Comparison of ENCODE assay signal across 8 cellular contexts in the genomic region with DNA sequence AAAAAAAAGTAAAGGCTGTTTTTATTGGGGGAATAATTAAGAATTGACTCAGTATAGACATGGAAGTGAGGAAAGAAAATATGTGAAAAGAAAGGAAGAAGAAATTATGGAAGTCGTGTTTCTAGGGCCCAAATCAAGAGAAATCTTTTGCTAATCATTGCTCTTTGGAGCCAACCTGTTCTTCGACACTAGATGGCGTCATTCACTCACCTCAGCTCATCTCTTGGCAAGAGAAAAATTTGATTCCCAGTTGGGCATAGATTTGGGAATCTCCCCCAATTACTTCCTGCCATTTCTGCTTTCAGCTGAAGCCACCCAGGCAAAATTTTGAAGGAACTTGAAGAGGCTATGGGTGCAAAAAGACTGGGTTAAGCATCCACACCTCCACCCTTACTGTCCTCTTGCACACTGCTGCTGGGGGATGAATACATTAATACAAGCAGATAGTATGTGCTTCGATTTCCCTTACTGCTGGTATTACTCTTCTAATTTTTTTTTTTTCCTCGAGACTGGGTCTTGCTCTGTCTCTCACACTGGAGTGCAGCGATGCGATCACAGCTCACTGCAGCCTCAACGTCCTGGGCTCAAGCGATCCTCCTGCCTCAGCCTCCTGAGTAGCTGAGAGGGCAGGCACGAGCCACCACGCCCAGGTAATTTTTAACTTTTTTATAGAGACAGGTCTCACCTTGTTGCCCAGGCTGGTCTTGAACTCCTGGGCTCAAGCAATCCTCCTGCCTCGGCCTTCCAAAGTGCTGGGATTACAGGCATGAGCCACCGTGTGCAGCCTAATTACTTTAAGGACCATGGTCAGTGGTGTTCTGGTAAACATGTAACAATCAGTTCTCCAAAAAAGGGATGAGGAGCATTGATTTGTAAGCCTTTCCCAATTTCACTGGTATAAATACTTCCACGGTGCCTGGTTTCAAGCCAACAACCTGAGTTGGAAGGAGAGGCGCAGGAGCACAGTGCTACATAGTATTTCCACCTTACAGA. TPM values are rescaled to one million over a fixed set of nuclear protein-coding genes. Genes with fewer than 3 reads are reported as not detected.
DNase-seq lines count a peak whose midpoint lies in the region; ATAC-seq, FAIRE-seq and TF ChIP-seq lines count a peak whose summit lies in the region.

No MANE protein-coding gene starts in this region.

- TF ChIP-seq EP300 in H1 (IDR thresholded peaks at IDR 0.05; ENCODE audit: borderline replicate concordance in 1 of 2, low read depth in 2 of 2, low read length in 2 of 2) = no peak

- WGBS in H1 (ENCODE audit: extremely low coverage in 1 of 2, insufficient coverage in 1 of 2, insufficient read length in 1 of 2, insufficient replicate concordance in 2 of 2, low coverage in 1 of 2, low lambda C conversion rate in 2 of 2, missing lambda C conversion rate in 1 of 2), 2 experiments = 73% methylated on average over 13 of the region's 15 CpGs; no CpG with 5 or more reads in 1 of the 2 experiments

- H4K8ac ChIP-seq in H1 (ENCODE audit: extremely low read depth, insufficient read depth, low read length) = peak overlapping the region; percentile 16; the same call in 1 of the 2 replicates

- no peaks in the 10 kb centered on the region for H3K79me2 ChIP-seq in H1 (ENCODE audit: control insufficient read depth in 1 of 2, insufficient read depth in 2 of 2, low read length in 2 of 2)

- TF ChIP-seq POLR2A in Peyer's patch (IDR thresholded peaks at IDR 0.05) (no peak), H1 (IDR thresholded peaks at IDR 0.05; ENCODE audit: control extremely low read depth in 1 of 2, low read depth in 2 of 2, low read length in 2 of 2) (no peak)

- peak; percentile 37 for DNase-seq in NCI-H510A treated with DMSO at 0.1 percent for 48 hours (lab: John Stamatoyannopoulos, UW)
- no peak for DNase-seq in NCI-H510A (lab: John Stamatoyannopoulos, UW)
- no peak for DNase-seq in Peyer's patch
- no peak for DNase-seq in H1 (ENCODE audit: low read depth in 1 of 2, low spot score in 2 of 2)
- DNase-seq in middle frontal gyrus (ENCODE audit: extremely low spot score, low spot score) = peak; percentile 42

- H3K27me3 ChIP-seq in Peyer's patch (no peaks in the 10 kb centered on the region), H1 (replicated peaks in 1 of 4; ENCODE audit: control insufficient read depth in 3 of 4, extremely low read depth in 1 of 4, insufficient read depth in 3 of 4, low read length in 3 of 4) (peaks cover 0 to 1% (median 0%) of the 10 kb centered on the region in 4 experiments; a peak in 1 of 7 replicates)

- no peak overlapping the region for H3K4me2 ChIP-seq in H1 (ENCODE audit: insufficient read depth in 1 of 2, low read depth in 2 of 2, low read length in 2 of 2)

- CTCF ChIA-PET in H1 (lab: Charles Lee; ENCODE audit: partially characterized antibody) = interaction anchor here (0.8 to 4.1 kb wide), 10 partner anchors 9 to 161 kb away, joined by 3 to 28 read pairs (median 4); a partner anchor contains a TSS

- H3K4me3 ChIP-seq in Peyer's patch (no peak overlapping the region), H1 (ENCODE audit: extremely low read depth in 1 of 4, insufficient read depth in 2 of 4, low read depth in 3 of 4, low read length in 4 of 4) (no peak overlapping the region)

- no peak overlapping the region for H3K4ac ChIP-seq in H1 (replicated peaks; ENCODE audit: insufficient read length, low read depth, low read length)

- H2AFZ ChIP-seq in H1 (ENCODE audit: low read length) = no peak overlapping the region

- ATAC-seq in HG03354 (IDR thresholded peaks at IDR 0.05; ENCODE audit: poor library complexity, severe bottlenecking, unreplicated experiment) (peak; percentile 56), GM18861 (IDR thresholded peaks at IDR 0.05; ENCODE audit: unreplicated experiment) (no peak), GM18520 (IDR thresholded peaks at IDR 0.05; ENCODE audit: unreplicated experiment) (no peak)

- H3K23me2 ChIP-seq in H1 (ENCODE audit: low read depth, low read length) = no peaks in the 10 kb centered on the region

- H3K14ac ChIP-seq in H1 (ENCODE audit: insufficient read length) = no peak overlapping the region

- H4K91ac ChIP-seq in H1 (replicated peaks; ENCODE audit: insufficient read length, low read length) = no peak overlapping the region

- no peak overlapping the region for H3K56ac ChIP-seq in H1 (replicated peaks; ENCODE audit: insufficient read length, low read depth, low read length)

- no peak overlapping the region for H2BK20ac ChIP-seq in H1 (ENCODE audit: low read length)

- H3K4me1 ChIP-seq in Peyer's patch = no peaks in the 10 kb centered on the region
- no peaks in the 10 kb centered on the region for H3K4me1 ChIP-seq in H1 (replicated peaks in 1 of 4; ENCODE audit: control insufficient read depth in 3 of 4, insufficient read depth in 4 of 4, low read length in 3 of 4)

- H2BK12ac ChIP-seq in H1 (ENCODE audit: low read depth, low read length) = no peak overlapping the region

- H3K9me3 ChIP-seq in Peyer's patch (no peaks in the 10 kb centered on the region), H1 (ENCODE audit: insufficient read depth in 2 of 2, low read depth in 1 of 2, low read length in 1 of 2) (no peaks in the 10 kb centered on the region; a peak in 1 of 4 replicates)

- TF ChIP-seq CTCF in Peyer's patch (IDR thresholded peaks at IDR 0.05) = peak; percentile 26 to 74 (median 66)
- peak in 2 of 3 experiments; percentile 79 to 83; a peak in 3 of 4 replicates for TF ChIP-seq CTCF in H1 (IDR thresholded peaks at IDR 0.05; ENCODE audit: control extremely low read depth in 1 of 3, insufficient read depth in 1 of 3, low read depth in 1 of 3, low read length in 3 of 3)

- H3K18ac ChIP-seq in H1 (ENCODE audit: extremely low read depth, low read length) = no peak overlapping the region

- FAIRE-seq in H1 (lab: Jason Lieb, UNC) = peak; percentile 83

- no peak overlapping the region for H2AK5ac ChIP-seq in H1 (ENCODE audit: low read depth, low read length)

- POLR2A ChIA-PET in H1 (lab: Charles Lee; ENCODE audit: partially characterized antibody) = interaction anchor here (0.7 to 3.7 kb wide), 5 partner anchors 8 to 64 kb away, joined by 3 to 16 read pairs (median 3); a partner anchor contains a TSS

- peaks cover 2 to 4% of the 10 kb centered on the region in 2 experiments for H4K20me1 ChIP-seq in H1 (replicated peaks in 1 of 2; ENCODE audit: control insufficient read depth in 1 of 2, insufficient read depth in 2 of 2, low read length in 2 of 2)

- no peaks in the 10 kb centered on the region for H3K79me1 ChIP-seq in H1 (ENCODE audit: low read depth, low read length)

- no peak overlapping the region for H2BK5ac ChIP-seq in H1 (ENCODE audit: low read depth, low read length)

- H3K27ac ChIP-seq in Peyer's patch (no peak overlapping the region), H1 (ENCODE audit: low read depth, low read length) (no peak overlapping the region)

- no peak overlapping the region for H3K9ac ChIP-seq in H1 (replicated peaks in 1 of 4; ENCODE audit: extremely low read depth in 1 of 4, low read depth in 3 of 4, low read length in 3 of 4)

- TF ChIP-seq RAD21 in H1 (IDR thresholded peaks at IDR 0.05 in 1 of 2, conservative IDR thresholded peaks at IDR 0.05 in 1 of 2; ENCODE audit: low read depth in 2 of 2, low read length in 2 of 2) = peak; percentile 88

- no peak overlapping the region for H2BK15ac ChIP-seq in H1 (ENCODE audit: low read length)

- H2BK120ac ChIP-seq in H1 (replicated peaks; ENCODE audit: low read depth, low read length) = no peak overlapping the region

- H3K36me3 ChIP-seq in Peyer's patch = peaks cover 0 to 31% (median 0%) of the 10 kb centered on the region in 3 donors
- H3K36me3 ChIP-seq in H1 (ENCODE audit: control insufficient read depth in 2 of 4, insufficient read depth in 4 of 4, low read length in 3 of 4) = peaks cover 8 to 24% (median 19%) of the 10 kb centered on the region in 4 experiments; a peak in 7 of 8 replicates

- H3K23ac ChIP-seq in H1 (ENCODE audit: insufficient read length) = no peak overlapping the region

- no peak overlapping the region for H4K5ac ChIP-seq in H1 (ENCODE audit: insufficient read length, low read depth, low read length)

TF ChIP-seq in H1, 55 proteins besides CTCF, POLR2A, EP300 and RAD21:
- TF ChIP-seq TEAD4 (IDR thresholded peaks at IDR 0.05; ENCODE audit: low read depth, low read length) (no peak), CBX5 (IDR thresholded peaks at IDR 0.05; ENCODE audit: low read depth, low read length) (no peak), TCF12 (IDR thresholded peaks at IDR 0.05; ENCODE audit: low read depth, low read length) (no peak)
- TF ChIP-seq, protein P1, sequence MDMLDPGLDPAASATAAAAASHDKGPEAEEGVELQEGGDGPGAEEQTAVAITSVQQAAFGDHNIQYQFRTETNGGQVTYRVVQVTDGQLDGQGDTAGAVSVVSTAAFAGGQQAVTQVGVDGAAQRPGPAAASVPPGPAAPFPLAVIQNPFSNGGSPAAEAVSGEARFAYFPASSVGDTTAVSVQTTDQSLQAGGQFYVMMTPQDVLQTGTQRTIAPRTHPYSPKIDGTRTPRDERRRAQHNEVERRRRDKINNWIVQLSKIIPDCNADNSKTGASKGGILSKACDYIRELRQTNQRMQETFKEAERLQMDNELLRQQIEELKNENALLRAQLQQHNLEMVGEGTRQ (IDR thresholded peaks at IDR 0.05; ENCODE audit: low read length) = no peak
- TF ChIP-seq, protein P2, sequence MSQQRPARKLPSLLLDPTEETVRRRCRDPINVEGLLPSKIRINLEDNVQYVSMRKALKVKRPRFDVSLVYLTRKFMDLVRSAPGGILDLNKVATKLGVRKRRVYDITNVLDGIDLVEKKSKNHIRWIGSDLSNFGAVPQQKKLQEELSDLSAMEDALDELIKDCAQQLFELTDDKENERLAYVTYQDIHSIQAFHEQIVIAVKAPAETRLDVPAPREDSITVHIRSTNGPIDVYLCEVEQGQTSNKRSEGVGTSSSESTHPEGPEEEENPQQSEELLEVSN (IDR thresholded peaks at IDR 0.05) = no peak
TF ChIP-seq in H1: peak in this region for 0.

RNA-seq across cellular contexts. Expression of a gene that starts 13.5 kb away (rescaled TPM):
- total RNA-seq in Peyer's patch = 10 to 100 TPM; 43.3 to 62.5 (median 53.9) TPM
- 148 and 153 TPM in 2 replicates for total RNA-seq in H1 (2021; fragmentation: NEBNext Ultra II Directional; extraction: Animal tissue kit (Norgen Biotek cat#: 25700))
- 72.0 and 91.1 TPM in 2 replicates for polyA plus RNA-seq in H1 (2011; rRNA removed)
- 139 TPM for polyA plus RNA-seq in H1 (2011; cell fraction: cytosol; rRNA removed)
- polyA plus RNA-seq in H1 (2011; cell fraction: nucleus; rRNA removed) = 71.8 TPM
- 187 to 200 TPM (median 193 TPM) in 4 replicates for polyA plus RNA-seq in H1 (2012, experiment 1 of 2)
- polyA plus RNA-seq in H1 (2012, experiment 2 of 2) = 44.4 TPM
- 126 TPM for polyA plus RNA-seq in H1 (2013, experiment 1 of 2)
- 130 TPM for polyA plus RNA-seq in H1 (2013, experiment 2 of 2)
- 96.0 and 119 TPM in 2 replicates for polyA minus RNA-seq in H1 (2011; rRNA and poly(A)+ RNA removed)
- 80.3 TPM for polyA minus RNA-seq in H1 (2011; cell fraction: cytosol; rRNA and poly(A)+ RNA removed)
- 67.5 TPM for polyA minus RNA-seq in H1 (2011; cell fraction: nucleus; rRNA and poly(A)+ RNA removed)

Comparison
In these comparisons a context has a peak if more than half of its experiments do, and no peak if none do; other contexts are left out.
1. DNase-seq: peak in NCI-H510A treated with DMSO at 0.1 percent for 48 hours (single experiment) and middle frontal gyrus (single experiment); none in NCI-H510A (single experiment), Peyer's patch (0 of 3) and H1 (0 of 2).